In the genomic region with DNA sequence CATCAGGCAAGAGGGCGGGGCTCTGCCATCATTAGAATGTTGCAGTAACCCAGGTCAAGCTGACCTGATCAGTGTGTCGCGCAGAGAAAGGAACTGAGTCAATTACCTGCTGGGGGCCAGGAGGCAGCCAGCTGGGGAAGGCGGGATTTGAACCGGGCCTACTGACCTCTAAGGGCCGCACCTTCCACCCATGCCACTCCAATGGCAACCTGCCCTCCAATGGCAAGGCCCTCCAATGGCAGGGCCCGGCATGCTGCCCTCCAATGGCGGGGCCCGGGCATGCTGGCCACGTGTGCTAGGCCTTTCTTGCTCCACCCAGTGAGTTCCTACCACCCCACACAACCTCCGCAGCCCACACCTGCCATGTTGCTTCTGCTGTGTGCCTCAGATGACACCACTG, we compare ENCODE assay signal across 25 cellular contexts.
DNase-seq lines count a peak whose midpoint lies in the region; ATAC-seq, FAIRE-seq and TF ChIP-seq lines count a peak whose summit lies in the region.
"Had no signal": no experiment of that assay in that cellular context is flagged by ENCODE, and none has a peak within 500 bp of the region (broad histone marks: within the 10 kb centered on the region; RNA-seq: fewer than 3 reads in every experiment).

No MANE protein-coding gene starts in this region.

- no peak overlapping the region for H3K14ac ChIP-seq in neuronal stem cell (ENCODE audit: low read length)

- no peak for FAIRE-seq in urothelium cell line (lab: Jason Lieb, UNC)
- FAIRE-seq: A204.1, D721Med, G401.6, GM12891, GM19239 had no signal

- peaks cover 4% of the 10 kb centered on the region for H3K36me3 Mint-ChIP-seq in endothelial cell (ENCODE audit: low read depth, unreplicated experiment)
- no peaks in the 10 kb centered on the region for H3K36me3 Mint-ChIP-seq in chondrocyte (ENCODE audit: low read depth)
- H3K36me3 Mint-ChIP-seq: CD8-positive, alpha-beta T cell had no signal

- no peak overlapping the region for H3K9ac ChIP-seq in neuronal stem cell (ENCODE audit: low read depth, low read length, poor library complexity)
- H3K9ac ChIP-seq: BLaER1 treated with 17β-estradiol and CSF1 and Interleukin-3, amounts not matched to agents 10 nM and 100 nM had no signal

- no peak overlapping the region for H3K23ac ChIP-seq in neuronal stem cell (ENCODE audit: low read depth, low read length, poor library complexity)

- WGBS in neuronal stem cell (ENCODE audit: extremely low coverage in 2 of 2, insufficient read length in 2 of 2, insufficient replicate concordance in 1 of 2), 2 donors: no CpG with 5 or more reads among the region's 11 CpGs

- H3K36me3 ChIP-seq in H7 (replicated peaks; ENCODE audit: control insufficient read depth, insufficient read depth, low read length) (no peaks in the 10 kb centered on the region; the same call in 1 of the 2 replicates), neuronal stem cell (replicated peaks in 1 of 2; ENCODE audit: control insufficient read depth in 2 of 2, insufficient read depth in 2 of 2, low read length in 2 of 2) (no peaks in the 10 kb centered on the region)
- H3K36me3 ChIP-seq: BLaER1 treated with 17β-estradiol and CSF1 and Interleukin-3, amounts not matched to agents 10 nM and 100 nM had no signal

- H4K91ac ChIP-seq in neuronal stem cell (ENCODE audit: low read depth, low read length, poor library complexity): no peak overlapping the region

- H3K9me3 ChIP-seq in neuronal stem cell (replicated peaks in 1 of 2; ENCODE audit: control insufficient read depth in 2 of 2, insufficient read depth in 1 of 2, low read depth in 1 of 2, low read length in 2 of 2): peaks cover 0 to 2% of the 10 kb centered on the region in 2 donors
- H3K9me3 ChIP-seq: Caco-2 had no signal

- H3K27me3 ChIP-seq in H7 (ENCODE audit: control insufficient read depth, insufficient read depth, low read length): no peaks in the 10 kb centered on the region
- H3K27me3 ChIP-seq in neuronal stem cell (ENCODE audit: control insufficient read depth in 3 of 3, insufficient read depth in 3 of 3, low read depth in 1 of 3, low read length in 3 of 3): no peaks in the 10 kb centered on the region
- H3K27me3 ChIP-seq: BLaER1 treated with 17β-estradiol and CSF1 and Interleukin-3, amounts not matched to agents 10 nM and 100 nM had no signal

- intact Hi-C loops in Right ventricle myocardium inferior (cut with DNase I) (no loop called here), left cardiac atrium (cut with DNase I) (no loop called here)

- no peaks in the 10 kb centered on the region for H3K9me3 Mint-ChIP-seq in endothelial cell (ENCODE audit: unreplicated experiment)
- peaks cover 3% of the 10 kb centered on the region for H3K9me3 Mint-ChIP-seq in chondrocyte (ENCODE audit: low read depth)
- H3K9me3 Mint-ChIP-seq: CD4-positive, alpha-beta T cell; CD8-positive, alpha-beta T cell had no signal

- ATAC-seq in Right ventricle myocardium inferior: no peak
- no peak for ATAC-seq in left cardiac atrium
- ATAC-seq: CD8-positive, alpha-beta T cell had no signal

- no peak overlapping the region for H2BK5ac ChIP-seq in neuronal stem cell (ENCODE audit: low read length)

- H3K27ac Mint-ChIP-seq in endothelial cell (ENCODE audit: unreplicated experiment) (no peak overlapping the region), chondrocyte (ENCODE audit: unreplicated experiment) (no peak overlapping the region)
- H3K27ac Mint-ChIP-seq: B cell; CD4-positive, alpha-beta T cell; CD8-positive, alpha-beta T cell had no signal

- H3K4me3 ChIP-seq in H7 (ENCODE audit: insufficient read depth, low read depth, low read length) (no peak overlapping the region), neuronal stem cell (ENCODE audit: low read length in 2 of 2) (no peak overlapping the region)
- H3K4me3 ChIP-seq: BLaER1 treated with 17β-estradiol and CSF1 and Interleukin-3, amounts not matched to agents 10 nM and 100 nM had no signal

- H2BK15ac ChIP-seq in neuronal stem cell (ENCODE audit: low read length): no peak overlapping the region

- no peak overlapping the region for H4K8ac ChIP-seq in neuronal stem cell (ENCODE audit: low read depth, low read length)

- no peak overlapping the region for H3K4me2 ChIP-seq in neuronal stem cell (ENCODE audit: insufficient read depth, low read length, poor library complexity, severe bottlenecking)
- H3K4me2 ChIP-seq: BLaER1 treated with 17β-estradiol and CSF1 and Interleukin-3, amounts not matched to agents 10 nM and 100 nM had no signal

- H3K4me3 Mint-ChIP-seq in endothelial cell (ENCODE audit: unreplicated experiment) (peak overlapping the region; percentile 19), chondrocyte (ENCODE audit: unreplicated experiment) (no peak overlapping the region)
- H3K4me3 Mint-ChIP-seq: B cell; CD4-positive, alpha-beta T cell; CD8-positive, alpha-beta T cell had no signal

- no peak overlapping the region for H2BK12ac ChIP-seq in neuronal stem cell (ENCODE audit: low read length)

- H3K27me3 Mint-ChIP-seq in endothelial cell (ENCODE audit: unreplicated experiment) (no peaks in the 10 kb centered on the region), chondrocyte (ENCODE audit: low read depth) (peaks cover 10% of the 10 kb centered on the region)

- H3K79me1 ChIP-seq in neuronal stem cell (ENCODE audit: low read depth, low read length): no peaks in the 10 kb centered on the region

- H2AK5ac ChIP-seq in neuronal stem cell (ENCODE audit: low read depth, low read length): peak overlapping the region; percentile 34

- no peak overlapping the region for H3K4ac ChIP-seq in neuronal stem cell (ENCODE audit: low read length)

- peaks cover 0 to 1% of the 10 kb centered on the region in 2 donors for H3K4me1 ChIP-seq in neuronal stem cell (ENCODE audit: control insufficient read depth in 2 of 2, insufficient read depth in 1 of 2, low read depth in 1 of 2, low read length in 2 of 2)
- H3K4me1 ChIP-seq: BLaER1 treated with 17β-estradiol and CSF1 and Interleukin-3, amounts not matched to agents 10 nM and 100 nM; Caco-2 had no signal

- H2BK120ac ChIP-seq in neuronal stem cell (ENCODE audit: low read depth, low read length): no peak overlapping the region

- peaks cover 7% of the 10 kb centered on the region for H3K4me1 Mint-ChIP-seq in endothelial cell (ENCODE audit: unreplicated experiment)
- H3K4me1 Mint-ChIP-seq in chondrocyte (ENCODE audit: low read depth): no peaks in the 10 kb centered on the region
- H3K4me1 Mint-ChIP-seq: B cell had no signal

- H2AFZ ChIP-seq in neuronal stem cell (ENCODE audit: low read length): no peak overlapping the region

- no peak overlapping the region for H3K18ac ChIP-seq in neuronal stem cell (ENCODE audit: low read length)

- peak; percentile 28 for DNase-seq in Right ventricle myocardium inferior (ENCODE audit: missing footprints)
- no peak for DNase-seq in left cardiac atrium
- peak; percentile 69 for DNase-seq in H7
- no peak for DNase-seq in endothelial cell (ENCODE audit: low spot score)
- DNase-seq in neuronal stem cell (ENCODE audit: low spot score): no peak
- DNase-seq in chondrocyte (ENCODE audit: low spot score): no peak
- DNase-seq in urothelium cell line (ENCODE audit: low spot score): no peak
- DNase-seq in GM20000 (ENCODE audit: low spot score): no peak
- DNase-seq: 8988T; ACHN; AML-193; Caco-2; Calu3; CD4-positive, alpha-beta T cell; CD8-positive, alpha-beta T cell; DMS79 treated with DMSO at 0.1 percent for 48 hours; GF-D8 had no signal

- H3K27ac ChIP-seq in neuronal stem cell (replicated peaks; ENCODE audit: low read length): no peak overlapping the region
- H3K27ac ChIP-seq: BLaER1 treated with 17β-estradiol and CSF1 and Interleukin-3, amounts not matched to agents 10 nM and 100 nM; C4-2B had no signal

- TF ChIP-seq CTCF in endothelial cell (IDR thresholded peaks at IDR 0.05; ENCODE audit: unreplicated experiment) (no peak), chondrocyte (IDR thresholded peaks at IDR 0.05) (no peak), GM20000 (IDR thresholded peaks at IDR 0.05; ENCODE audit: extremely low read depth, missing control alignments) (no peak)

Comparison
In these comparisons a context has a peak if more than half of its experiments do, and no peak if none do; other contexts are left out.
1. DNase-seq: peak in Right ventricle myocardium inferior (single experiment) and H7 (single experiment); none in left cardiac atrium (single experiment), endothelial cell (single experiment), neuronal stem cell (single experiment), chondrocyte (single experiment), urothelium cell line (single experiment) and GM20000 (single experiment).